Comparison of ENCODE assay signal across 1 cellular context in genomic region chr12:78746001-78746400, GRCh38.
TF ChIP-seq lines count a peak whose summit lies in the region.

No MANE protein-coding gene starts in this region.

TF ChIP-seq in WTC11, 78 proteins besides CTCF, POLR2A, EP300 and RAD21:
- TF ChIP-seq ZNF281 (CRISPR knock-in tag; IDR thresholded peaks at IDR 0.05) (no peak), NFE2L1 (CRISPR knock-in tag; IDR thresholded peaks at IDR 0.05) (no peak), ARID4B (CRISPR knock-in tag; IDR thresholded peaks at IDR 0.05; ENCODE audit: borderline replicate concordance) (no peak), HMGXB4 (CRISPR knock-in tag; IDR thresholded peaks at IDR 0.05) (no peak), E2F1 (CRISPR knock-in tag; IDR thresholded peaks at IDR 0.05) (no peak), FOXP4 (CRISPR knock-in tag; IDR thresholded peaks at IDR 0.05) (no peak), TEAD4 (CRISPR knock-in tag; IDR thresholded peaks at IDR 0.05) (no peak), GABPB1 (CRISPR knock-in tag; IDR thresholded peaks at IDR 0.05) (no peak), ZMAT4 (CRISPR knock-in tag; IDR thresholded peaks at IDR 0.05) (no peak), TEAD1 (CRISPR knock-in tag; IDR thresholded peaks at IDR 0.05) (no peak), SP1 (CRISPR knock-in tag; conservative IDR thresholded peaks at IDR 0.05) (no peak), ZBTB43 (CRISPR knock-in tag; IDR thresholded peaks at IDR 0.05) (no peak), GRHL2 (CRISPR knock-in tag; IDR thresholded peaks at IDR 0.05; ENCODE audit: insufficient replicate concordance, severe bottlenecking) (no peak), JUN (CRISPR knock-in tag; IDR thresholded peaks at IDR 0.05) (no peak), ZNF423 (CRISPR knock-in tag; IDR thresholded peaks at IDR 0.05) (no peak), PRRX2 (CRISPR knock-in tag; IDR thresholded peaks at IDR 0.05) (no peak)
